Comparison of ENCODE assay signal across 20 cellular contexts in genomic region chr15:63888823-63889222, GRCh38. TPM values are rescaled to one million over a fixed set of nuclear protein-coding genes. Genes with fewer than 3 reads are reported as not detected.
DNase-seq lines count a peak whose midpoint lies in the region; ATAC-seq lines count a peak whose summit lies in the region.
"Had no signal": no experiment of that assay in that cellular context is flagged by ENCODE, and none has a peak within 500 bp of the region (broad histone marks: within the 10 kb centered on the region; RNA-seq: fewer than 3 reads in every experiment).

No MANE protein-coding gene starts in this region.

- H2AK5ac ChIP-seq in trophoblast cell (ENCODE audit: low read length): no peak overlapping the region

- no peak overlapping the region for H3K4ac ChIP-seq in trophoblast cell (ENCODE audit: low read depth, low read length)

- no peak overlapping the region for H4K91ac ChIP-seq in trophoblast cell (ENCODE audit: low read depth, low read length)

- peaks cover 37% of the 10 kb centered on the region for H3K4me1 Mint-ChIP-seq in activated CD4-positive, alpha-beta T cell treated with anti-CD3 and anti-CD28 coated beads, Interleukin-2, amount 10 ng/mL, durations not matched to agents 7 days and 5 days
- peaks cover 49% of the 10 kb centered on the region for H3K4me1 Mint-ChIP-seq in dendritic cell treated with granulocyte-macrophage colony-stimulating factor and Interleukin-4, amounts not matched to agents 40 ng/mL and 50 ng/mL, for 4 days (ENCODE audit: low read depth)

- H3K18ac ChIP-seq in trophoblast cell (ENCODE audit: low read length): no peak overlapping the region

- no peak overlapping the region for H2AFZ ChIP-seq in trophoblast cell (ENCODE audit: insufficient read depth, low read length, poor library complexity)

- POLR2A ChIA-PET in activated CD4-positive, alpha-beta T cell treated with anti-CD3 and anti-CD28 coated beads, Interleukin-2, amount 10 ng/mL, durations not matched to agents 7 days and 5 days (lab: Charles Lee): no interaction called here

- no peak overlapping the region for H3K9ac ChIP-seq in trophoblast cell (ENCODE audit: low read length)

- H2BK120ac ChIP-seq in trophoblast cell (ENCODE audit: insufficient read depth, low read length, poor library complexity): no peak overlapping the region

- H4K8ac ChIP-seq in trophoblast cell (ENCODE audit: low read depth, low read length): no peak overlapping the region

- H3K4me1 ChIP-seq in trophoblast cell (ENCODE audit: control insufficient read depth in 1 of 2, insufficient read depth in 2 of 2, low read length in 2 of 2): peaks cover 16 to 19% of the 10 kb centered on the region in 2 experiments
- H3K4me1 ChIP-seq: BE2C had no signal

- H3K27me3 Mint-ChIP-seq in activated CD4-positive, alpha-beta T cell treated with anti-CD3 and anti-CD28 coated beads, Interleukin-2, amount 10 ng/mL, durations not matched to agents 7 days and 5 days: no peaks in the 10 kb centered on the region
- peaks cover 3% of the 10 kb centered on the region for H3K27me3 Mint-ChIP-seq in dendritic cell treated with granulocyte-macrophage colony-stimulating factor and Interleukin-4, amounts not matched to agents 40 ng/mL and 50 ng/mL, for 4 days
- H3K27me3 Mint-ChIP-seq: CD4-positive, alpha-beta memory T cell had no signal

- no peak overlapping the region for H3K14ac ChIP-seq in trophoblast cell (ENCODE audit: low read length)

- CTCF ChIA-PET in activated CD4-positive, alpha-beta T cell treated with anti-CD3 and anti-CD28 coated beads, Interleukin-2, amount 10 ng/mL, durations not matched to agents 7 days and 5 days (lab: Charles Lee): interaction anchor here (1.0 to 1.8 kb wide), 3 partner anchors 15 to 137 kb away, joined by 3 to 4 read pairs (median 3); no protein-coding TSS in a partner anchor

- no peaks in the 10 kb centered on the region for H3K27me3 ChIP-seq in trophoblast cell (ENCODE audit: insufficient read depth, low read length)
- H3K27me3 ChIP-seq in H7 (ENCODE audit: control insufficient read depth, insufficient read depth, low read length): no peaks in the 10 kb centered on the region
- H3K27me3 ChIP-seq: BE2C had no signal

- no peaks in the 10 kb centered on the region for H3K36me3 Mint-ChIP-seq in activated CD4-positive, alpha-beta T cell treated with anti-CD3 and anti-CD28 coated beads, Interleukin-2, amount 10 ng/mL, durations not matched to agents 7 days and 5 days (ENCODE audit: low read depth)
- H3K36me3 Mint-ChIP-seq in dendritic cell treated with granulocyte-macrophage colony-stimulating factor and Interleukin-4, amounts not matched to agents 40 ng/mL and 50 ng/mL, for 4 days (ENCODE audit: low read depth): no peaks in the 10 kb centered on the region
- H3K36me3 Mint-ChIP-seq: CD4-positive, alpha-beta memory T cell had no signal

- peak overlapping the region; percentile 33 for H2BK12ac ChIP-seq in trophoblast cell (ENCODE audit: low read length)

- H3K36me3 ChIP-seq in trophoblast cell (ENCODE audit: control insufficient read depth in 1 of 2, insufficient read depth in 2 of 2, low read length in 2 of 2) (no peaks in the 10 kb centered on the region), H7 (replicated peaks; ENCODE audit: control insufficient read depth, insufficient read depth, low read length) (no peaks in the 10 kb centered on the region)
- H3K36me3 ChIP-seq: BE2C had no signal

- no peak overlapping the region for H2BK5ac ChIP-seq in trophoblast cell (ENCODE audit: low read depth, low read length, poor library complexity)

- H3K79me1 ChIP-seq in trophoblast cell (ENCODE audit: low read length): no peaks in the 10 kb centered on the region

- no peak overlapping the region for H3K4me2 ChIP-seq in trophoblast cell (ENCODE audit: low read length)

- no peak overlapping the region for H4K12ac ChIP-seq in trophoblast cell (ENCODE audit: low read depth, low read length)

- no CpG with 5 or more reads among the region's 3 CpGs for WGBS in trophoblast cell (ENCODE audit: extremely low coverage, insufficient coverage, insufficient read length)

- no peak for ATAC-seq in HG03520 (IDR thresholded peaks at IDR 0.05; ENCODE audit: unreplicated experiment)
- ATAC-seq: Right ventricle myocardium inferior had no signal

- no peaks in the 10 kb centered on the region for H3K9me3 ChIP-seq in trophoblast cell (ENCODE audit: insufficient read depth, low read depth, low read length)
- H3K9me3 ChIP-seq: BE2C had no signal

- H3K4me3 ChIP-seq in trophoblast cell (ENCODE audit: low read depth, low read length): no peak overlapping the region
- no peak overlapping the region for H3K4me3 ChIP-seq in H7 (ENCODE audit: insufficient read depth, low read depth, low read length)

- no peak overlapping the region for H3K4me3 Mint-ChIP-seq in activated CD4-positive, alpha-beta T cell treated with anti-CD3 and anti-CD28 coated beads, Interleukin-2, amount 10 ng/mL, durations not matched to agents 7 days and 5 days
- H3K4me3 Mint-ChIP-seq in dendritic cell treated with granulocyte-macrophage colony-stimulating factor and Interleukin-4, amounts not matched to agents 40 ng/mL and 50 ng/mL, for 4 days: no peak overlapping the region

- no peak for DNase-seq in activated CD4-positive, alpha-beta T cell treated with anti-CD3 and anti-CD28 coated beads, Interleukin-2, amount 10 ng/mL, durations not matched to agents 7 days and 5 days
- DNase-seq in activated CD4-positive, alpha-beta T cell treated with anti-CD3 and anti-CD28 coated beads, Interleukin-2, amount 50 U/mL, for 1 hour: no peak
- no peak for DNase-seq in trophoblast cell
- no peak for DNase-seq in medulla oblongata (ENCODE audit: extremely low spot score)
- no peak for DNase-seq in H7
- no peak for DNase-seq in stimulated activated CD4-positive, alpha-beta T cell treated with anti-CD3 and anti-CD28 coated beads, Interleukin-4, amount 100 ng/mL, for 24 hours
- DNase-seq: BE2C; CD4-positive, alpha-beta memory T cell; DMS153; GDM1; HCEC 1CT; MV-4-11; NCI-H187; NCI-H2227 treated with DMSO at 0.1 percent for 48 hours; NCI-H510A treated with DMSO at 0.1 percent for 48 hours; NCI-H774 had no signal

- no peak overlapping the region for H3K23ac ChIP-seq in trophoblast cell (ENCODE audit: low read length)

- no peaks in the 10 kb centered on the region for H3K79me2 ChIP-seq in trophoblast cell (ENCODE audit: control insufficient read depth, insufficient read depth, low read length, poor library complexity)

- intact Hi-C loops in dendritic cell treated with granulocyte-macrophage colony-stimulating factor and Interleukin-4, amounts not matched to agents 40 ng/mL and 50 ng/mL, for 4 days (cut with micrococcal nuclease): no loop called here

- no peak overlapping the region for H3K27ac ChIP-seq in trophoblast cell (ENCODE audit: low read depth, low read length)
- H3K27ac ChIP-seq: 22Rv1 had no signal

- no peaks in the 10 kb centered on the region for H3K9me3 Mint-ChIP-seq in activated CD4-positive, alpha-beta T cell treated with anti-CD3 and anti-CD28 coated beads, Interleukin-2, amount 10 ng/mL, durations not matched to agents 7 days and 5 days
- no peaks in the 10 kb centered on the region for H3K9me3 Mint-ChIP-seq in dendritic cell treated with granulocyte-macrophage colony-stimulating factor and Interleukin-4, amounts not matched to agents 40 ng/mL and 50 ng/mL, for 4 days
- H3K9me3 Mint-ChIP-seq: CD4-positive, alpha-beta memory T cell had no signal

- H3K27ac Mint-ChIP-seq in activated CD4-positive, alpha-beta T cell treated with anti-CD3 and anti-CD28 coated beads, Interleukin-2, amount 10 ng/mL, durations not matched to agents 7 days and 5 days: peak overlapping the region; percentile 52
- H3K27ac Mint-ChIP-seq in dendritic cell treated with granulocyte-macrophage colony-stimulating factor and Interleukin-4, amounts not matched to agents 40 ng/mL and 50 ng/mL, for 4 days: peak overlapping the region; percentile 75

RNA-seq across cellular contexts. Expression of gene HERC1, which starts 55.1 kb away (rescaled TPM):
- 100 to 1,000 TPM; 100 to 105 TPM for total RNA-seq in activated CD4-positive, alpha-beta T cell treated with anti-CD3 and anti-CD28 coated beads, Interleukin-2, amount 10 ng/mL, durations not matched to agents 7 days and 5 days
- 29.8 and 34.2 TPM in 2 replicates for polyA plus RNA-seq in trophoblast cell (2013)
- total RNA-seq in H7 (2014; rRNA removed; shearing (Covaris generic)): 36.9 and 40.1 TPM in 2 replicates
